In the genomic region with DNA sequence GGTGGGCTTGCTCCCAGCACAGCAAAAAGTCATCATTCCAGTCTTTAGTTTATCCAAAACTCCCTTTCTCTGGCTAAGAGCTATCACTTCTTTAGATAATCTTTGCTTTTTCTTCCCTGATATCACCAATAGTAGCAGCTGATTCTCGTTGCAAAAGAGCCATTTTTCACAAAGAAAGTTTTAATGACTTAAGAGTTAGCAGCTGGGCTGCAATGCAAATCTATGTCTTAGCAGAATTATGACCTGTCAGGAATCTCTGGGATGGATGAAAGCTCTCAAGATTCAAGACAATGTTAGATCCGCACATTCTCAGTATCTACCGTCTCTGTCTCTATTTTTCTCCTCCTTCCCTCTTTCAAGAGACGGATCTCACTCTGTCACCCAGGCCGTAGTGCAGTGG, we compare ENCODE assay signal across 25 cellular contexts. TPM values are rescaled to one million over a fixed set of nuclear protein-coding genes. Genes with fewer than 3 reads are reported as not detected.
DNase-seq lines count a peak whose midpoint lies in the region; ATAC-seq and TF ChIP-seq lines count a peak whose summit lies in the region.
"Had no signal": no experiment of that assay in that cellular context is flagged by ENCODE, and none has a peak within 500 bp of the region (broad histone marks: within the 10 kb centered on the region; RNA-seq: fewer than 3 reads in every experiment).

No MANE protein-coding gene starts in this region.

- CTCF ChIA-PET in WTC11 (lab: Charles Lee), result interaction anchor here (0.9 to 2.9 kb wide), 3 partner anchors 46 to 54 kb away, joined by 5 to 18 read pairs (median 6); a partner anchor contains a TSS

- H3K27ac Mint-ChIP-seq in GM23338 (peak overlapping the region; percentile 51), WTC11 (peak overlapping the region; percentile 96), osteocyte (ENCODE audit: unreplicated experiment) (peak overlapping the region; percentile 94)
- no peak overlapping the region for H3K27ac Mint-ChIP-seq in activated T-cell treated with anti-CD3 and anti-CD28 coated beads, Interleukin-2, amount 50 U/mL, for 24 hours
- H3K27ac Mint-ChIP-seq: activated naive CD8-positive, alpha-beta T cell treated with anti-CD3 and anti-CD28 coated beads for 36 hours; B cell; progenitor cell of endocrine pancreas; T-helper 17 cell had no signal

- no peak overlapping the region for H2AFZ ChIP-seq in GM23338

- peaks cover 7% of the 10 kb centered on the region for H3K36me3 Mint-ChIP-seq in GM23338 (ENCODE audit: low read depth)
- H3K36me3 Mint-ChIP-seq in WTC11, result peaks cover 11% of the 10 kb centered on the region
- H3K36me3 Mint-ChIP-seq in osteocyte (ENCODE audit: unreplicated experiment), result peaks cover 14% of the 10 kb centered on the region
- H3K36me3 Mint-ChIP-seq in activated T-cell treated with anti-CD3 and anti-CD28 coated beads, Interleukin-2, amount 50 U/mL, for 24 hours (ENCODE audit: low read depth), result no peaks in the 10 kb centered on the region
- H3K36me3 Mint-ChIP-seq: activated naive CD8-positive, alpha-beta T cell treated with anti-CD3 and anti-CD28 coated beads for 36 hours had no signal

- H3K4me2 ChIP-seq in GM23338, result peak overlapping the region; percentile 24

- H4K20me1 ChIP-seq in GM23338 (replicated peaks; ENCODE audit: insufficient read depth), result peaks cover 26% of the 10 kb centered on the region

- H3K4me3 ChIP-seq in GM23338 (no peak overlapping the region), fibroblast of villous mesenchyme (ENCODE audit: low read depth, low read length) (no peak overlapping the region)
- H3K4me3 ChIP-seq: SK-N-MC, testis had no signal

- peaks cover 42% of the 10 kb centered on the region for H3K4me1 ChIP-seq in GM23338 (ENCODE audit: insufficient read depth)
- H3K4me1 ChIP-seq: testis had no signal

- H3K27me3 Mint-ChIP-seq in GM23338 (ENCODE audit: insufficient read depth, low read depth, poor library complexity) (peaks cover 8% of the 10 kb centered on the region), WTC11 (ENCODE audit: low read depth) (no peaks in the 10 kb centered on the region), osteocyte (ENCODE audit: unreplicated experiment) (no peaks in the 10 kb centered on the region)
- H3K27me3 Mint-ChIP-seq in activated T-cell treated with anti-CD3 and anti-CD28 coated beads, Interleukin-2, amount 50 U/mL, for 24 hours, result peaks cover 21% of the 10 kb centered on the region

- H3K4me3 Mint-ChIP-seq in GM23338, result no peak overlapping the region; the same call in 2 of the 3 replicates
- no peak overlapping the region for H3K4me3 Mint-ChIP-seq in WTC11
- H3K4me3 Mint-ChIP-seq in osteocyte (ENCODE audit: unreplicated experiment), result no peak overlapping the region
- no peak overlapping the region for H3K4me3 Mint-ChIP-seq in activated T-cell treated with anti-CD3 and anti-CD28 coated beads, Interleukin-2, amount 50 U/mL, for 24 hours
- H3K4me3 Mint-ChIP-seq: activated naive CD8-positive, alpha-beta T cell treated with anti-CD3 and anti-CD28 coated beads for 36 hours; B cell; T-helper 17 cell had no signal

- no peak for ATAC-seq in GM23338
- no peak for ATAC-seq in WTC11
- ATAC-seq: T-helper 17 cell had no signal

- peaks cover 92% of the 10 kb centered on the region for H3K79me2 ChIP-seq in GM23338 (replicated peaks; ENCODE audit: insufficient read depth)

- peaks cover 3% of the 10 kb centered on the region; the same call in 1 of the 2 replicates for H3K36me3 ChIP-seq in GM23338 (ENCODE audit: insufficient read depth)

- POLR2A ChIA-PET in WTC11 (lab: Charles Lee), result no interaction called here

- DNase-seq in GM23338 (ENCODE audit: low spot score) (no peak), WTC11 (ENCODE audit: low spot score) (no peak), fibroblast of villous mesenchyme (ENCODE audit: low read depth) (peak; percentile 92), osteocyte (ENCODE audit: extremely low spot score, unreplicated experiment) (no peak), NCI-H510A treated with DMSO at 0.1 percent for 48 hours (lab: John Stamatoyannopoulos, UW) (no peak), SKM-1 treated with dmso at 0.1 percent for 144 hours (lab: John Stamatoyannopoulos, UW; ENCODE audit: unreplicated experiment) (no peak), NCI-H226 (no peak)
- DNase-seq in activated T-cell treated with anti-CD3 and anti-CD28 coated beads, Interleukin-2, amount 50 U/mL, for 24 hours, result no peak
- DNase-seq: activated effector memory CD4-positive, alpha-beta T cell treated with Interleukin-2 at 50 U/mL for 16 hours; activated naive CD8-positive, alpha-beta T cell treated with anti-CD3 and anti-CD28 coated beads for 36 hours; activated T-cell treated with anti-CD3 and anti-CD28 coated beads for 4 hours; aorta; central memory CD4-positive, alpha-beta T cell; dermis blood vessel endothelial cell; DMS153; kidney glomerular epithelial cell; NCI-H1436; NCI-H446; stimulated activated CD4-positive, alpha-beta T cell treated with anti-CD3 and anti-CD28 coated beads, Interleukin-15, amount 100 ng/mL, for 24 hours; stimulated activated naive CD4-positive, alpha-beta T cell treated with Interleukin-2 at 50 U/mL for 16 hours; T-helper 17 cell; testis had no signal

- H3F3A ChIP-seq in GM23338 (replicated peaks; ENCODE audit: low read depth), result peaks cover 17% of the 10 kb centered on the region; the same call in 1 of the 2 replicates

- H3K9me3 Mint-ChIP-seq in GM23338 (no peaks in the 10 kb centered on the region), WTC11 (no peaks in the 10 kb centered on the region), osteocyte (ENCODE audit: unreplicated experiment) (no peaks in the 10 kb centered on the region)
- no peaks in the 10 kb centered on the region for H3K9me3 Mint-ChIP-seq in activated T-cell treated with anti-CD3 and anti-CD28 coated beads, Interleukin-2, amount 50 U/mL, for 24 hours
- H3K9me3 Mint-ChIP-seq: activated naive CD8-positive, alpha-beta T cell treated with anti-CD3 and anti-CD28 coated beads for 36 hours had no signal

- H3K4me1 Mint-ChIP-seq in GM23338 (peaks cover 56% of the 10 kb centered on the region), WTC11 (peaks cover 65% of the 10 kb centered on the region), osteocyte (ENCODE audit: unreplicated experiment) (peaks cover 58% of the 10 kb centered on the region)
- no peaks in the 10 kb centered on the region for H3K4me1 Mint-ChIP-seq in activated T-cell treated with anti-CD3 and anti-CD28 coated beads, Interleukin-2, amount 50 U/mL, for 24 hours (ENCODE audit: low read depth)
- H3K4me1 Mint-ChIP-seq: activated naive CD8-positive, alpha-beta T cell treated with anti-CD3 and anti-CD28 coated beads for 36 hours; B cell had no signal

- H3K27me3 ChIP-seq in GM23338 (ENCODE audit: insufficient read depth), result no peaks in the 10 kb centered on the region
- H3K27me3 ChIP-seq: testis had no signal

- no peaks in the 10 kb centered on the region for H3K9me2 ChIP-seq in GM23338 (ENCODE audit: insufficient read depth)

- TF ChIP-seq CTCF in GM23338 (conservative IDR thresholded peaks at IDR 0.05; ENCODE audit: low read depth in 2 of 2) (no peak), WTC11 (IDR thresholded peaks at IDR 0.05) (no peak), fibroblast of villous mesenchyme (IDR thresholded peaks at IDR 0.05; ENCODE audit: insufficient read depth, low read depth, low read length) (no peak), osteocyte (IDR thresholded peaks at IDR 0.05) (no peak)

- peak overlapping the region; percentile 86 for H3K27ac ChIP-seq in GM23338 (ENCODE audit: low read depth)
- H3K27ac ChIP-seq: SK-N-MC, testis had no signal

TF ChIP-seq in GM23338, 12 proteins besides CTCF, POLR2A, EP300 and RAD21:
- no peak for TF ChIP-seq EZH2 (IDR thresholded peaks at IDR 0.05; ENCODE audit: low read depth, unreplicated experiment)
- no peak for TF ChIP-seq CREB1 (CRISPR knock-in tag; IDR thresholded peaks at IDR 0.05; ENCODE audit: low read depth)
- TF ChIP-seq ZNF331 (CRISPR knock-in tag; IDR thresholded peaks at IDR 0.05; ENCODE audit: low read depth), result no peak
- no peak for TF ChIP-seq POLR2AphosphoS5 (IDR thresholded peaks at IDR 0.05; ENCODE audit: low read depth)
- TF ChIP-seq, protein P1, sequence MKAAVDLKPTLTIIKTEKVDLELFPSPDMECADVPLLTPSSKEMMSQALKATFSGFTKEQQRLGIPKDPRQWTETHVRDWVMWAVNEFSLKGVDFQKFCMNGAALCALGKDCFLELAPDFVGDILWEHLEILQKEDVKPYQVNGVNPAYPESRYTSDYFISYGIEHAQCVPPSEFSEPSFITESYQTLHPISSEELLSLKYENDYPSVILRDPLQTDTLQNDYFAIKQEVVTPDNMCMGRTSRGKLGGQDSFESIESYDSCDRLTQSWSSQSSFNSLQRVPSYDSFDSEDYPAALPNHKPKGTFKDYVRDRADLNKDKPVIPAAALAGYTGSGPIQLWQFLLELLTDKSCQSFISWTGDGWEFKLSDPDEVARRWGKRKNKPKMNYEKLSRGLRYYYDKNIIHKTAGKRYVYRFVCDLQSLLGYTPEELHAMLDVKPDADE (IDR thresholded peaks at IDR 0.05), result no peak
- TF ChIP-seq JUNB (IDR thresholded peaks at IDR 0.05; ENCODE audit: unreplicated experiment), result no peak
- no peak for TF ChIP-seq ZNF114 (CRISPR knock-in tag; IDR thresholded peaks at IDR 0.05)

TF ChIP-seq in WTC11, 78 proteins besides CTCF, POLR2A, EP300 and RAD21:
- TF ChIP-seq, protein P2, sequence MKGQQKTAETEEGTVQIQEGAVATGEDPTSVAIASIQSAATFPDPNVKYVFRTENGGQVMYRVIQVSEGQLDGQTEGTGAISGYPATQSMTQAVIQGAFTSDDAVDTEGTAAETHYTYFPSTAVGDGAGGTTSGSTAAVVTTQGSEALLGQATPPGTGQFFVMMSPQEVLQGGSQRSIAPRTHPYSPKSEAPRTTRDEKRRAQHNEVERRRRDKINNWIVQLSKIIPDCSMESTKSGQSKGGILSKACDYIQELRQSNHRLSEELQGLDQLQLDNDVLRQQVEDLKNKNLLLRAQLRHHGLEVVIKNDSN (CRISPR knock-in tag; IDR thresholded peaks at IDR 0.05), result no peak
- TF ChIP-seq ESRRA (CRISPR knock-in tag; IDR thresholded peaks at IDR 0.05; ENCODE audit: borderline replicate concordance) (no peak), KAT7 (CRISPR knock-in tag; IDR thresholded peaks at IDR 0.05; ENCODE audit: borderline replicate concordance) (no peak), TCF7 (CRISPR knock-in tag; IDR thresholded peaks at IDR 0.05; ENCODE audit: low read depth) (no peak), JUN (CRISPR knock-in tag; IDR thresholded peaks at IDR 0.05) (no peak), ZNF416 (CRISPR knock-in tag; IDR thresholded peaks at IDR 0.05) (no peak), GRHL2 (CRISPR knock-in tag; IDR thresholded peaks at IDR 0.05; ENCODE audit: insufficient replicate concordance, severe bottlenecking) (no peak), MYBL2 (CRISPR knock-in tag; IDR thresholded peaks at IDR 0.05) (no peak), ZBTB21 (CRISPR knock-in tag; IDR thresholded peaks at IDR 0.05; ENCODE audit: borderline replicate concordance) (no peak), ATF1 (CRISPR knock-in tag; IDR thresholded peaks at IDR 0.05) (no peak)

RNA-seq across cellular contexts. Expression of a gene that starts 53.7 kb away (rescaled TPM):
- 90.4 and 105 TPM in 2 replicates for total RNA-seq in GM23338 (2014; rRNA removed; shearing (Covaris generic))
- 31.8 and 36.2 TPM in 2 replicates for polyA plus RNA-seq in GM23338 (2016; fragmentation: Nextera tagmentation; extraction: Ambion mirVana)
- 96.8 to 100 TPM (median 98.7 TPM) in 3 replicates for total RNA-seq in WTC11 (2021)
- 91.5 and 124 TPM in 2 replicates for total RNA-seq in fibroblast of villous mesenchyme
- 123 and 131 TPM in 2 replicates for total RNA-seq in osteocyte
